In genomic region chr3:171306631-171307030, GRCh38 we compare ENCODE assay signal across 9 cellular contexts.
DNase-seq lines count a peak whose midpoint lies in the region; ATAC-seq and TF ChIP-seq lines count a peak whose summit lies in the region.
"Had no signal": no experiment of that assay in that cellular context is flagged by ENCODE, and none has a peak within 500 bp of the region (broad histone marks: within the 10 kb centered on the region; RNA-seq: fewer than 3 reads in every experiment).

No MANE protein-coding gene starts in this region.

- TF ChIP-seq POLR2A in prostate gland (IDR thresholded peaks at IDR 0.05), result no peak

- WGBS in prostate gland, result 5% methylated on average over 6 of the region's 6 CpGs

- intact Hi-C loops in prostate gland (cut with DNase I), result no loop called here

- no peak overlapping the region for H3K4me2 ChIP-seq in DND-41 (ENCODE audit: insufficient read depth, low read length)

- DNase-seq in DND-41 (no peak), amygdala (lab: John Stamatoyannopoulos, UW) (peak in 47 of 56 donors; percentile 10 to 79 (median 53)), cardiac muscle cell (ENCODE audit: low read depth in 1 of 2, low spot score in 1 of 2) (peak in 1 of 2 donors; percentile 95), prostate gland (ENCODE audit: low spot score) (peak; percentile 8), SHP77 (lab: John Stamatoyannopoulos, UW) (no peak), NOMO-1 treated with DMSO at 0.1 percent for 48 hours (lab: John Stamatoyannopoulos, UW; ENCODE audit: unreplicated experiment) (no peak)
- DNase-seq in activated effector memory CD4-positive, alpha-beta T cell treated with Interleukin-2 at 50 U/mL for 16 hours, result no peak
- DNase-seq: stimulated activated naive CD8-positive, alpha-beta T cell treated with anti-CD3 and anti-CD28 coated beads, Interleukin-15, Interleukin-2, amounts not matched to agents 100 U/mL and 50 U/mL, for 24 hours had no signal

- 0 out of 2 replicates have a peak overlapping the region, but pooled peaks have one; percentile 32 for H2AFZ ChIP-seq in DND-41 (ENCODE audit: low read depth, low read length)

- no peaks in the 10 kb centered on the region for H3K36me3 ChIP-seq in DND-41 (ENCODE audit: insufficient read depth, low read length)
- no peaks in the 10 kb centered on the region for H3K36me3 ChIP-seq in cardiac muscle cell
- no peaks in the 10 kb centered on the region for H3K36me3 ChIP-seq in prostate gland

- H3K9ac ChIP-seq in DND-41 (ENCODE audit: low read depth, low read length), result no peak overlapping the region

- no peak for TF ChIP-seq CTCF in DND-41 (IDR thresholded peaks at IDR 0.05; ENCODE audit: borderline replicate concordance, extremely low read depth, low read length, poor library complexity, severe bottlenecking)
- TF ChIP-seq CTCF in cardiac muscle cell (IDR thresholded peaks at IDR 0.05; ENCODE audit: low read depth, low read length), result no peak
- no peak for TF ChIP-seq CTCF in prostate gland (IDR thresholded peaks at IDR 0.05)

- no peaks in the 10 kb centered on the region for H4K20me1 ChIP-seq in DND-41 (ENCODE audit: insufficient read depth, low read length)

- H3K27ac ChIP-seq in DND-41 (ENCODE audit: low read length), result no peak overlapping the region
- peak overlapping the region; percentile 83 for H3K27ac ChIP-seq in cardiac muscle cell
- H3K27ac ChIP-seq in prostate gland, result peak overlapping the region in 1 of 2 donors; percentile 15

- no peak overlapping the region for H3K4me3 ChIP-seq in DND-41 (ENCODE audit: low read depth in 1 of 2, low read length in 2 of 2)
- no peak overlapping the region for H3K4me3 ChIP-seq in cardiac muscle cell
- H3K4me3 ChIP-seq in prostate gland, result no peak overlapping the region

- H3K4me1 ChIP-seq in DND-41 (ENCODE audit: insufficient read depth, low read length) (peaks cover 24% of the 10 kb centered on the region), cardiac muscle cell (ENCODE audit: low read depth) (peaks cover 22% of the 10 kb centered on the region), prostate gland (replicated peaks) (no peaks in the 10 kb centered on the region)

- H3K27me3 ChIP-seq in DND-41 (ENCODE audit: insufficient read depth, low read length, poor library complexity) (no peaks in the 10 kb centered on the region), cardiac muscle cell (no peaks in the 10 kb centered on the region), prostate gland (replicated peaks; ENCODE audit: insufficient read depth) (no peaks in the 10 kb centered on the region)

- H3K79me2 ChIP-seq in DND-41 (ENCODE audit: insufficient read depth, low read length), result no peaks in the 10 kb centered on the region

- peaks cover 2% of the 10 kb centered on the region for H3K9me3 ChIP-seq in DND-41 (ENCODE audit: insufficient read depth, low read length, severe bottlenecking)
- H3K9me3 ChIP-seq in cardiac muscle cell (ENCODE audit: low read depth), result no peaks in the 10 kb centered on the region
- no peaks in the 10 kb centered on the region for H3K9me3 ChIP-seq in prostate gland

- ATAC-seq in DND-41 (ENCODE audit: insufficient read depth, low read depth), result no peak
- no peak for ATAC-seq in GM19452 (IDR thresholded peaks at IDR 0.05; ENCODE audit: unreplicated experiment)
- ATAC-seq: stimulated activated naive CD8-positive, alpha-beta T cell treated with anti-CD3 and anti-CD28 coated beads, Interleukin-15, Interleukin-2, amounts not matched to agents 100 U/mL and 50 U/mL, for 24 hours had no signal

Comparison
In these comparisons a context has a peak if more than half of its experiments do, and no peak if none do; other contexts are left out.
1. DNase-seq: peak in amygdala (47 of 56) and prostate gland (single experiment); none in DND-41 (single experiment), SHP77 (0 of 2), NOMO-1 treated with DMSO at 0.1 percent for 48 hours (single experiment) and activated effector memory CD4-positive, alpha-beta T cell treated with Interleukin-2 at 50 U/mL for 16 hours (single experiment).